In the genomic region with DNA sequence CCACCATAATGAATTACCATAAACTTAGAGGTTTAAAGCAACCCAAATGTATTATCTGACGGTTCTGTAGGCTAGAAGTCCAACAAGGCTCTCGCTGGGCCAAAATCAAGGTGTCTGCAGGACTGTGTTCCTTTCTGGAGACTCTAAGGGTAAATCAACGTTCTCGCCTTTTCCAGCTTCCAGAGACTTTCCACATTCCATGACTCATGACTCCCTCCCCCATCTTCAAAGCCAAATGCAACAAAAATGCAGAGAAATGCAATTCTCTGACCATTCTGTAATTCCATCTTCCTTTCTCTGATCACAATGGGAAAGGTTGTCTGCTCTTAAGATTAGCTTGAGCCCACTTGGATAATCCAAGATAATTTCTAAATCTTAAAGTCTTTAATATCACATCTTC, we compare ENCODE assay signal across 16 cellular contexts.
"Had no signal": no experiment of that assay in that cellular context is flagged by ENCODE, and none has a peak within 500 bp of the region (broad histone marks: within the 10 kb centered on the region; RNA-seq: fewer than 3 reads in every experiment).

No MANE protein-coding gene starts in this region.

- H3K9ac ChIP-seq: neural progenitor cell had no signal

- H3K27ac ChIP-seq: coronary artery, neural progenitor cell, ovary, spleen had no signal

- H3K27me3 ChIP-seq: neural progenitor cell, ovary, spleen had no signal

- DNase-seq: activated CD4-positive, CD25-positive, alpha-beta regulatory T cell treated with anti-CD3 and anti-CD28 coated beads, Interleukin-2, amount 50 U/mL, for 72 hours; activated naive CD4-positive, alpha-beta T cell treated with Interleukin-2 at 50 U/mL for 16 hours; activated naive CD8-positive, alpha-beta T cell treated with anti-CD3 and anti-CD28 coated beads, Interleukin-2, amount 50 U/mL, for 24 hours; activated T-cell treated with anti-CD3 and anti-CD28 coated beads for 4 hours; central memory CD4-positive, alpha-beta T cell; left cardiac atrium; naive B cell; ovary; spleen; T-helper 1 cell; T1000 had no signal

- ATAC-seq: activated naive CD8-positive, alpha-beta T cell treated with anti-CD3 and anti-CD28 coated beads, Interleukin-2, amount 50 U/mL, for 24 hours; left cardiac atrium; sciatic nerve had no signal

- H3K4me1 Mint-ChIP-seq: activated naive CD8-positive, alpha-beta T cell treated with anti-CD3 and anti-CD28 coated beads, Interleukin-2, amount 50 U/mL, for 24 hours; naive B cell; neural progenitor cell had no signal

- H3K4me1 ChIP-seq: neural progenitor cell, spleen had no signal

- H3K27me3 Mint-ChIP-seq: activated naive CD8-positive, alpha-beta T cell treated with anti-CD3 and anti-CD28 coated beads, Interleukin-2, amount 50 U/mL, for 24 hours had no signal

- H3K4me3 ChIP-seq: coronary artery, lung, neural progenitor cell, ovary, spleen had no signal

- H3K9me3 ChIP-seq: ovary, thoracic aorta had no signal

- H3K36me3 ChIP-seq: neural progenitor cell, ovary, spleen, thoracic aorta had no signal

- H3K36me3 Mint-ChIP-seq: naive B cell, neural progenitor cell had no signal

- H3K4me3 Mint-ChIP-seq: activated naive CD8-positive, alpha-beta T cell treated with anti-CD3 and anti-CD28 coated beads, Interleukin-2, amount 50 U/mL, for 24 hours; naive B cell; neural progenitor cell had no signal

- H3K27ac Mint-ChIP-seq: activated naive CD8-positive, alpha-beta T cell treated with anti-CD3 and anti-CD28 coated beads, Interleukin-2, amount 50 U/mL, for 24 hours; neural progenitor cell had no signal
